12 cellular contexts compared by ENCODE assay signal in the genomic region with DNA sequence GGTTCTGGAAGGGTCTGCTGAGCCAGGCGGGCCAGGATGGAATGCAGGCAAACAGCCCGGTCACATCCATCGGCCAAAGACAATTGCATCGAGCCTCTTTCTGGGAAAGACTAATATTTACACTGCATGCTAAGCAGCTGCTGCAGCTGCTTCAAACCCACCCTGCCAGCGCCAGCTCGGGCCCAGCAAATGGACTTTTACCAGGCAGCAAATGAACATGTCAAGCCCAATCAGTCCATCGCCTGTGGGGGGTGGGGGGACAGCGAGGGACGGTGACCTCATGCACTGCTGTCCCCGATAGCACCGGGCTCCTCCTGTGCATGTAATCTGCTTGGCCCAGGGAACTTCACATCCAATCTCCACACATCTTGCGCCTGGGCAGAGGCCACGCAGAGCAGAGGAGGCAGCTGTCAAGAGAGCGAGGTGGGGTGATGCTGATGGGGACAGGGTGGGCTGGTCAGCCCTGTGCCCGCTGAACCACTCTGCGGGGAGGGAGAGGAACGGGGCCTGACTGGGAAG. TPM values are rescaled to one million over a fixed set of nuclear protein-coding genes. Genes with fewer than 3 reads are reported as not detected.
DNase-seq lines count a peak whose midpoint lies in the region; FAIRE-seq and TF ChIP-seq lines count a peak whose summit lies in the region.
"Had no signal": no experiment of that assay in that cellular context is flagged by ENCODE, and none has a peak within 500 bp of the region (broad histone marks: within the 10 kb centered on the region; RNA-seq: fewer than 3 reads in every experiment).

No MANE protein-coding gene starts in this region.

- H3K4me3 Mint-ChIP-seq in osteocyte (ENCODE audit: unreplicated experiment), result no peak overlapping the region
- H3K4me3 Mint-ChIP-seq: HFFc6, mesothelial cell of epicardium had no signal

- TF ChIP-seq CTCF in dorsolateral prefrontal cortex (IDR thresholded peaks at IDR 0.05 in 54 of 56, conservative IDR thresholded peaks at IDR 0.05 in 2 of 56; ENCODE audit: low read depth in 1 of 56, partially characterized antibody in 56 of 56) (no peak), osteocyte (IDR thresholded peaks at IDR 0.05) (no peak)

- no peak overlapping the region for H3K4me3 ChIP-seq in dorsolateral prefrontal cortex

- peaks cover 4% of the 10 kb centered on the region for H3K9me3 Mint-ChIP-seq in osteocyte (ENCODE audit: unreplicated experiment)
- H3K9me3 Mint-ChIP-seq: HFFc6 had no signal

- FAIRE-seq in frontal cortex (lab: Jason Lieb, UNC), result no peak

- peaks cover 2% of the 10 kb centered on the region for H3K36me3 Mint-ChIP-seq in osteocyte (ENCODE audit: unreplicated experiment)
- H3K36me3 Mint-ChIP-seq: mesothelial cell of epicardium had no signal

- H3K4me1 Mint-ChIP-seq in osteocyte (ENCODE audit: unreplicated experiment), result peaks cover 24% of the 10 kb centered on the region
- H3K4me1 Mint-ChIP-seq: mesothelial cell of epicardium had no signal

- H3K27ac ChIP-seq in dorsolateral prefrontal cortex, result peak overlapping the region in 57 of 59 donors; percentile 9 to 87 (median 69)
- H3K27ac ChIP-seq: VCaP had no signal

- peak overlapping the region; percentile 31 for H3K27ac Mint-ChIP-seq in osteocyte (ENCODE audit: unreplicated experiment)
- H3K27ac Mint-ChIP-seq: HFFc6, mesothelial cell of epicardium had no signal

- intact Hi-C loops in dorsolateral prefrontal cortex (cut with DNase I), result no loop called here

- H3K27me3 ChIP-seq in dorsolateral prefrontal cortex, result no peaks in the 10 kb centered on the region
- H3K27me3 ChIP-seq: BE2C had no signal

- peaks cover 29% of the 10 kb centered on the region for H3K27me3 Mint-ChIP-seq in osteocyte (ENCODE audit: unreplicated experiment)

- DNase-seq in DMS79 treated with DMSO at 0.1 percent for 48 hours (lab: John Stamatoyannopoulos, UW) (peak; percentile 72), NCI-H2196 treated with DMSO at 0.1 percent for 48 hours (lab: John Stamatoyannopoulos, UW; ENCODE audit: unreplicated experiment) (peak; percentile 55), dorsolateral prefrontal cortex (peak in 8 of 10 donors; percentile 38 to 68 (median 54)), osteocyte (ENCODE audit: extremely low spot score, unreplicated experiment) (no peak), NCI-H82 treated with DMSO at 0.1 percent for 48 hours (lab: John Stamatoyannopoulos, UW; ENCODE audit: unreplicated experiment) (no peak), frontal cortex (ENCODE audit: low spot score in 2 of 2) (no peak), HCEC 1CT (no peak)
- no peak for DNase-seq in activated CD4-positive, alpha-beta T cell treated with anti-CD3 and anti-CD28 coated beads for 1 hour
- DNase-seq: BE2C, HFFc6 had no signal

RNA-seq across cellular contexts. Expression of a gene that starts 39.4 kb away (rescaled TPM):
- total RNA-seq in dorsolateral prefrontal cortex (10 to 100 TPM in 105 of 120 experiments, 1 to 10 TPM in 15; 5.7 to 36.2 (median 14.9) TPM), osteocyte (0.31 TPM in 1 of 2 replicates, not detected in the other), frontal cortex (6.1 TPM)
- total RNA-seq: HFFc6 had no signal

Comparison
In these comparisons a context has a peak if more than half of its experiments do, and no peak if none do; other contexts are left out.
1. DNase-seq: peak in DMS79 treated with DMSO at 0.1 percent for 48 hours (single experiment), NCI-H2196 treated with DMSO at 0.1 percent for 48 hours (single experiment) and dorsolateral prefrontal cortex (8 of 10); none in osteocyte (single experiment), activated CD4-positive, alpha-beta T cell treated with anti-CD3 and anti-CD28 coated beads for 1 hour (single experiment), NCI-H82 treated with DMSO at 0.1 percent for 48 hours (single experiment), frontal cortex (0 of 2) and HCEC 1CT (single experiment).